ENCODE assay signal across 13 cellular contexts in the genomic region with DNA sequence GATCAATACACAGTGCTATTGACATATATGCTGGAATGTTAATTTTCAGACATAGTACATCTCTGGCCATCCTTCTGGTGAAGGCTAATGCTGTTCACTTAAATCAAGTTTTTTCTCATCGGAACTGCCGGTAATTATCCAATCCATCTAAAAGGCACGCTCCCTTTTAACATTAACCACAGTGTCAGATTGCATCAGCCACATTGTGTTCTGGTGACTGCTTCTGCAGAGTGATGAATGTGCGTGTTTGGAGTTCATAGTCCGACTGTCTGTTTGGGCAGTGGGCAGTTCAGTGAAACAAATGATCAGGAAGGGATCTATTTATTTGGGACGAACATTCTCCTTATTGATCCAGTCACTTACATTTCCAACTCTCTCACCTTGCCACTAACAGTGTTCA. TPM values are rescaled to one million over a fixed set of nuclear protein-coding genes. Genes with fewer than 3 reads are reported as not detected.
DNase-seq lines count a peak whose midpoint lies in the region; ATAC-seq and TF ChIP-seq lines count a peak whose summit lies in the region.
"Had no signal": no experiment of that assay in that cellular context is flagged by ENCODE, and none has a peak within 500 bp of the region (broad histone marks: within the 10 kb centered on the region; RNA-seq: fewer than 3 reads in every experiment).

No MANE protein-coding gene starts in this region.

- no peak for TF ChIP-seq CTCF in KMS-11 (conservative IDR thresholded peaks at IDR 0.05; ENCODE audit: low read depth, low read length)
- TF ChIP-seq CTCF in WTC11 (IDR thresholded peaks at IDR 0.05) = no peak
- TF ChIP-seq CTCF in left lung (IDR thresholded peaks at IDR 0.05) = no peak

- CTCF ChIA-PET in WTC11 (lab: Charles Lee) = interaction anchor here (0.6 to 1.5 kb wide), 2 partner anchors 116 to 330 kb away, joined by 4 to 6 read pairs; no protein-coding TSS in a partner anchor

- no peak overlapping the region for H2AFZ ChIP-seq in KMS-11 (ENCODE audit: low read depth)

- H3K9me3 ChIP-seq in left lung = no peaks in the 10 kb centered on the region
- H3K9me3 ChIP-seq: BLaER1 treated with 17β-estradiol and CSF1 and Interleukin-3, amounts not matched to agents 10 nM and 100 nM had no signal

- H3K4me3 Mint-ChIP-seq in WTC11 = no peak overlapping the region

- no peaks in the 10 kb centered on the region for H3K9me3 Mint-ChIP-seq in WTC11

- H3K36me3 ChIP-seq in KMS-11 (ENCODE audit: insufficient read depth) (no peaks in the 10 kb centered on the region), left lung (no peaks in the 10 kb centered on the region)
- H3K36me3 ChIP-seq: BLaER1 treated with 17β-estradiol and CSF1 and Interleukin-3, amounts not matched to agents 10 nM and 100 nM had no signal

- no peaks in the 10 kb centered on the region for H3K36me3 Mint-ChIP-seq in WTC11

- POLR2A ChIA-PET in WTC11 (lab: Charles Lee) = no interaction called here

- no peaks in the 10 kb centered on the region for H3K79me2 ChIP-seq in KMS-11 (ENCODE audit: insufficient read depth, low read depth)

- peaks cover 86% of the 10 kb centered on the region for H3K4me1 ChIP-seq in KMS-11 (ENCODE audit: low read depth, poor library complexity, severe bottlenecking)
- H3K4me1 ChIP-seq in left lung = peaks cover 0 to 9% of the 10 kb centered on the region in 2 donors

- DNase-seq in COLO668 (lab: John Stamatoyannopoulos, UW; ENCODE audit: unreplicated experiment) = peak; percentile 46
- DNase-seq in WTC11 (ENCODE audit: low spot score) = no peak
- no peak for DNase-seq in left lung
- no peak for DNase-seq in HUDEP-2 (lab: John Stamatoyannopoulos, UW; ENCODE audit: unreplicated experiment in 76 of 76)
- DNase-seq in NCI-H2029 treated with DMSO at 0.1 percent for 48 hours (lab: John Stamatoyannopoulos, UW) = no peak
- no peak for DNase-seq in GM19238 (ENCODE audit: insufficient read length, low spot score)
- DNase-seq: activated CD4-positive, alpha-beta T cell treated with anti-CD3 and anti-CD28 coated beads for 4 hours; hypothalamus; SIG-M5; stimulated activated naive CD4-positive, alpha-beta T cell had no signal

- H3K27ac ChIP-seq in KMS-11 (peak overlapping the region; percentile 49), left lung (no peak overlapping the region)
- H3K27ac ChIP-seq: BLaER1 treated with 17β-estradiol and CSF1 and Interleukin-3, amounts not matched to agents 10 nM and 100 nM had no signal

- H3K4me2 ChIP-seq in KMS-11 = peak overlapping the region; percentile 97
- H3K4me2 ChIP-seq: BLaER1 treated with 17β-estradiol and CSF1 and Interleukin-3, amounts not matched to agents 10 nM and 100 nM had no signal

- H3K27me3 ChIP-seq in KMS-11 (ENCODE audit: insufficient read depth, low read depth) (no peaks in the 10 kb centered on the region), left lung (no peaks in the 10 kb centered on the region)
- H3K27me3 ChIP-seq: BLaER1 treated with 17β-estradiol and CSF1 and Interleukin-3, amounts not matched to agents 10 nM and 100 nM had no signal

- H3K4me1 Mint-ChIP-seq in WTC11 = peaks cover 60% of the 10 kb centered on the region

- ATAC-seq in WTC11 (no peak), left lung (peak; percentile 26), GM18867 (IDR thresholded peaks at IDR 0.05; ENCODE audit: unreplicated experiment) (no peak)

- no peaks in the 10 kb centered on the region for H3K27me3 Mint-ChIP-seq in WTC11 (ENCODE audit: low read depth)

- H3K9ac ChIP-seq in KMS-11 = peak overlapping the region; percentile 22; the same call in 1 of the 2 replicates
- H3K9ac ChIP-seq: BLaER1 treated with 17β-estradiol and CSF1 and Interleukin-3, amounts not matched to agents 10 nM and 100 nM had no signal

- no peaks in the 10 kb centered on the region for H4K20me1 ChIP-seq in KMS-11 (ENCODE audit: insufficient read depth)
- H4K20me1 ChIP-seq: BLaER1 treated with 17β-estradiol and CSF1 and Interleukin-3, amounts not matched to agents 10 nM and 100 nM had no signal

- H3K4me3 ChIP-seq in KMS-11 (IDR thresholded peaks at IDR 0.05; ENCODE audit: insufficient read depth, low read depth, low read length) (no peak overlapping the region), left lung (no peak overlapping the region)
- H3K4me3 ChIP-seq: BLaER1 treated with 17β-estradiol and CSF1 and Interleukin-3, amounts not matched to agents 10 nM and 100 nM had no signal

- intact Hi-C loops in left lung (cut with DNase I) = no loop called here

- peak overlapping the region; percentile 86; the same call in 1 of the 2 replicates for H3K27ac Mint-ChIP-seq in WTC11

TF ChIP-seq in WTC11, 78 proteins besides CTCF, POLR2A, EP300 and RAD21:
- no peak for TF ChIP-seq MYBL2 (CRISPR knock-in tag; IDR thresholded peaks at IDR 0.05)
- TF ChIP-seq GABPB1 (CRISPR knock-in tag; IDR thresholded peaks at IDR 0.05) = peak; percentile 100
- TF ChIP-seq, protein P1, sequence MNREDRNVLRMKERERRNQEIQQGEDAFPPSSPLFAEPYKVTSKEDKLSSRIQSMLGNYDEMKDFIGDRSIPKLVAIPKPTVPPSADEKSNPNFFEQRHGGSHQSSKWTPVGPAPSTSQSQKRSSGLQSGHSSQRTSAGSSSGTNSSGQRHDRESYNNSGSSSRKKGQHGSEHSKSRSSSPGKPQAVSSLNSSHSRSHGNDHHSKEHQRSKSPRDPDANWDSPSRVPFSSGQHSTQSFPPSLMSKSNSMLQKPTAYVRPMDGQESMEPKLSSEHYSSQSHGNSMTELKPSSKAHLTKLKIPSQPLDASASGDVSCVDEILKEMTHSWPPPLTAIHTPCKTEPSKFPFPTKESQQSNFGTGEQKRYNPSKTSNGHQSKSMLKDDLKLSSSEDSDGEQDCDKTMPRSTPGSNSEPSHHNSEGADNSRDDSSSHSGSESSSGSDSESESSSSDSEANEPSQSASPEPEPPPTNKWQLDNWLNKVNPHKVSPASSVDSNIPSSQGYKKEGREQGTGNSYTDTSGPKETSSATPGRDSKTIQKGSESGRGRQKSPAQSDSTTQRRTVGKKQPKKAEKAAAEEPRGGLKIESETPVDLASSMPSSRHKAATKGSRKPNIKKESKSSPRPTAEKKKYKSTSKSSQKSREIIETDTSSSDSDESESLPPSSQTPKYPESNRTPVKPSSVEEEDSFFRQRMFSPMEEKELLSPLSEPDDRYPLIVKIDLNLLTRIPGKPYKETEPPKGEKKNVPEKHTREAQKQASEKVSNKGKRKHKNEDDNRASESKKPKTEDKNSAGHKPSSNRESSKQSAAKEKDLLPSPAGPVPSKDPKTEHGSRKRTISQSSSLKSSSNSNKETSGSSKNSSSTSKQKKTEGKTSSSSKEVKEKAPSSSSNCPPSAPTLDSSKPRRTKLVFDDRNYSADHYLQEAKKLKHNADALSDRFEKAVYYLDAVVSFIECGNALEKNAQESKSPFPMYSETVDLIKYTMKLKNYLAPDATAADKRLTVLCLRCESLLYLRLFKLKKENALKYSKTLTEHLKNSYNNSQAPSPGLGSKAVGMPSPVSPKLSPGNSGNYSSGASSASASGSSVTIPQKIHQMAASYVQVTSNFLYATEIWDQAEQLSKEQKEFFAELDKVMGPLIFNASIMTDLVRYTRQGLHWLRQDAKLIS (CRISPR knock-in tag; IDR thresholded peaks at IDR 0.05; ENCODE audit: borderline replicate concordance) = no peak
- TF ChIP-seq RELA (CRISPR knock-in tag; IDR thresholded peaks at IDR 0.05; ENCODE audit: borderline replicate concordance) = no peak
- TF ChIP-seq PRRX2 (CRISPR knock-in tag; IDR thresholded peaks at IDR 0.05) = no peak
- TF ChIP-seq NFE2L1 (CRISPR knock-in tag; IDR thresholded peaks at IDR 0.05) = no peak
- TF ChIP-seq TEAD4 (CRISPR knock-in tag; IDR thresholded peaks at IDR 0.05) = no peak

RNA-seq across cellular contexts. Expression of a gene that starts 49.5 kb away (rescaled TPM):
- total RNA-seq in WTC11 (2021) = 6.6 to 10.1 TPM (median 7.6 TPM) in 3 replicates
- 10 to 100 TPM in 1 of 2 donors, 1 to 10 TPM in 1; 6.5 to 11.1 TPM for total RNA-seq in left lung
